Comparison of ENCODE assay signal across 21 cellular contexts in genomic region chr20:36791862-36792261, GRCh38. TPM values are rescaled to one million over a fixed set of nuclear protein-coding genes. Genes with fewer than 3 reads are reported as not detected.
A peak's percentile ranks its signal among the peaks of the same experiment; 100 is the strongest.
DNase-seq lines count a peak whose midpoint lies in the region; ATAC-seq, FAIRE-seq and TF ChIP-seq lines count a peak whose summit lies in the region.
"Had no signal": no experiment of that assay in that cellular context is flagged by ENCODE, and none has a peak within 500 bp of the region (broad histone marks: within the 10 kb centered on the region; RNA-seq: fewer than 3 reads in every experiment).

No MANE protein-coding gene starts in this region.

- DNase-seq in GM19238 (ENCODE audit: insufficient read length, low spot score): peak; percentile 41
- DNase-seq in OCI-LY7 (ENCODE audit: low spot score): no peak
- DNase-seq in osteoblast (ENCODE audit: insufficient read length, low spot score, missing footprints): peak; percentile 75
- DNase-seq in HTR-8/SVneo (ENCODE audit: insufficient read length, low spot score): no peak
- no peak for DNase-seq in upper lobe of right lung
- DNase-seq in aorta: no peak
- no peak for DNase-seq in NCI-H1930 (lab: John Stamatoyannopoulos, UW)
- DNase-seq: CD4-positive, alpha-beta T cell; CD8-positive, alpha-beta memory T cell; DMS79; GDM1; GOT3 had no signal

- H3K4me2 ChIP-seq in OCI-LY7 (ENCODE audit: low read length) (no peak overlapping the region), osteoblast (ENCODE audit: insufficient read depth, low read length) (no peak overlapping the region)
- H3K4me2 ChIP-seq: A549 had no signal

- H3K27ac Mint-ChIP-seq in brain: peak overlapping the region in 4 of 5 experiments; percentile 15 to 83 (median 54)
- H3K27ac Mint-ChIP-seq: CD4-positive, alpha-beta T cell; HFFc6 had no signal

- no peaks in the 10 kb centered on the region for H3K27me3 ChIP-seq in osteoblast (ENCODE audit: insufficient read depth, low read length)
- no peaks in the 10 kb centered on the region for H3K27me3 ChIP-seq in upper lobe of right lung
- no peaks in the 10 kb centered on the region for H3K27me3 ChIP-seq in aorta (ENCODE audit: control insufficient read depth in 1 of 2, insufficient read depth in 2 of 2, low read length in 1 of 2)
- H3K27me3 ChIP-seq: BE2C; BLaER1 treated with 17β-estradiol and CSF1 and Interleukin-3, amounts not matched to agents 10 nM and 100 nM had no signal

- H3K27me3 Mint-ChIP-seq in brain: no peaks in the 10 kb centered on the region
- H3K27me3 Mint-ChIP-seq: CD4-positive, alpha-beta T cell had no signal

- FAIRE-seq in HTR-8/SVneo (lab: Jason Lieb, UNC): no peak
- FAIRE-seq: A549, D721Med, H54 had no signal

- no peak overlapping the region for H3K4me3 Mint-ChIP-seq in brain
- H3K4me3 Mint-ChIP-seq: CD14-positive monocyte; CD4-positive, alpha-beta T cell; CD8-positive, alpha-beta memory T cell; HFFc6 had no signal

- TF ChIP-seq CTCF in OCI-LY7 (conservative IDR thresholded peaks at IDR 0.05; ENCODE audit: low read length): no peak
- no peak for TF ChIP-seq CTCF in brain (conservative IDR thresholded peaks at IDR 0.05)
- TF ChIP-seq CTCF in osteoblast (IDR thresholded peaks at IDR 0.05; ENCODE audit: extremely low read depth, low read depth, low read length): no peak
- TF ChIP-seq CTCF in upper lobe of right lung (IDR thresholded peaks at IDR 0.05): no peak

- H3K79me2 ChIP-seq in OCI-LY7 (ENCODE audit: insufficient read depth, low read depth, low read length) (no peaks in the 10 kb centered on the region), osteoblast (ENCODE audit: insufficient read depth, low read length) (peaks cover 16% of the 10 kb centered on the region)

- CTCF ChIA-PET in OCI-LY7 (lab: Charles Lee; ENCODE audit: unreplicated experiment): interaction anchor here (1.0 to 1.3 kb wide), 2 partner anchors 17 to 44 kb away, joined by 4 read pairs; no protein-coding TSS in a partner anchor

- peaks cover 58% of the 10 kb centered on the region for H3K36me3 Mint-ChIP-seq in brain
- H3K36me3 Mint-ChIP-seq: CD8-positive, alpha-beta memory T cell had no signal

- H3K4me1 ChIP-seq in OCI-LY7 (ENCODE audit: insufficient read depth, low read length, poor library complexity, severe bottlenecking) (peaks cover 20% of the 10 kb centered on the region), osteoblast (ENCODE audit: insufficient read depth, low read length) (no peaks in the 10 kb centered on the region), upper lobe of right lung (no peaks in the 10 kb centered on the region), aorta (ENCODE audit: control insufficient read depth in 1 of 2, insufficient read depth in 2 of 2, low read length in 2 of 2) (no peaks in the 10 kb centered on the region)
- H3K4me1 ChIP-seq: A549, BE2C, HAP-1 had no signal

- ATAC-seq in upper lobe of right lung: no peak
- ATAC-seq in aorta (ENCODE audit: low FRiP score): no peak

- no peaks in the 10 kb centered on the region for H3K9me2 ChIP-seq in OCI-LY7 (ENCODE audit: insufficient read depth, low read length)

- intact Hi-C loops in OCI-LY7 (cut with micrococcal nuclease; ENCODE audit: unreplicated experiment) (loop anchor here (1.0 kb wide), 2 partner anchors 72 to 95 kb away; no protein-coding TSS in a partner anchor), upper lobe of right lung (cut with DNase I) (no loop called here), aorta (cut with DNase I) (loop anchor here (5.0 kb wide), 3 partner anchors 70 to 95 kb away; a partner anchor contains a TSS)

- H3K4me3 ChIP-seq in OCI-LY7 (ENCODE audit: low read depth, low read length, poor library complexity, severe bottlenecking) (no peak overlapping the region), osteoblast (ENCODE audit: insufficient read depth, low read length) (no peak overlapping the region), upper lobe of right lung (no peak overlapping the region), aorta (ENCODE audit: low read length in 2 of 2) (no peak overlapping the region)
- H3K4me3 ChIP-seq: A549; BLaER1 treated with 17β-estradiol and CSF1 and Interleukin-3, amounts not matched to agents 10 nM and 100 nM; HAP-1 had no signal

- H2AFZ ChIP-seq in OCI-LY7 (ENCODE audit: low read length): no peak overlapping the region
- no peak overlapping the region for H2AFZ ChIP-seq in osteoblast (ENCODE audit: low read length)

- WGBS in aorta, 2 donors: 90% methylated on average over 5 of the region's 5 CpGs

- BruUV-seq in OCI-LY7 (replicated peaks; lab: Mats Ljungman, UMichigan): no TSS peak

- H3K9me3 ChIP-seq in OCI-LY7 (ENCODE audit: low read length) (no peaks in the 10 kb centered on the region), osteoblast (ENCODE audit: low read depth, low read length) (no peaks in the 10 kb centered on the region), upper lobe of right lung (no peaks in the 10 kb centered on the region), aorta (ENCODE audit: control insufficient read depth, low read length) (no peaks in the 10 kb centered on the region)
- H3K9me3 ChIP-seq: A549; BE2C; BLaER1 treated with 17β-estradiol and CSF1 and Interleukin-3, amounts not matched to agents 10 nM and 100 nM; HAP-1 had no signal

- H4K20me1 ChIP-seq in OCI-LY7 (ENCODE audit: insufficient read depth, low read length) (no peaks in the 10 kb centered on the region), osteoblast (ENCODE audit: insufficient read depth, low read length) (peaks cover 18% of the 10 kb centered on the region)

- POLR2A ChIA-PET in OCI-LY7 (lab: Charles Lee): interaction anchor here (0.6 to 2.3 kb wide), 5 partner anchors 18 to 1130 kb away, joined by 3 to 7 read pairs (median 3); partner anchors contain the start of gene DSN1

- H3K9me3 Mint-ChIP-seq in brain: no peaks in the 10 kb centered on the region
- H3K9me3 Mint-ChIP-seq: CD14-positive monocyte; CD4-positive, alpha-beta T cell; CD8-positive, alpha-beta memory T cell; HFFc6 had no signal

- H3K27ac ChIP-seq in OCI-LY7 (ENCODE audit: low read depth, low read length, poor library complexity, severe bottlenecking) (peak overlapping the region; percentile 40), osteoblast (ENCODE audit: low read depth, low read length) (no peak overlapping the region), upper lobe of right lung (no peak overlapping the region), aorta (ENCODE audit: low read depth in 1 of 2, low read length in 2 of 2) (no peak overlapping the region)
- H3K27ac ChIP-seq: A549; BLaER1 treated with 17β-estradiol and CSF1 and Interleukin-3, amounts not matched to agents 10 nM and 100 nM had no signal

- peaks cover 9% of the 10 kb centered on the region; the same call in 1 of the 2 replicates for H3K36me3 ChIP-seq in OCI-LY7 (ENCODE audit: insufficient read depth, low read length)
- H3K36me3 ChIP-seq in osteoblast (ENCODE audit: insufficient read depth, low read length): peaks cover 47% of the 10 kb centered on the region
- peaks cover 55% of the 10 kb centered on the region for H3K36me3 ChIP-seq in upper lobe of right lung
- H3K36me3 ChIP-seq in aorta (ENCODE audit: control insufficient read depth in 1 of 2, insufficient read depth in 2 of 2, low read length in 1 of 2): peaks cover 3 to 7% of the 10 kb centered on the region in 2 donors

- peaks cover 11% of the 10 kb centered on the region for H3K4me1 Mint-ChIP-seq in brain
- H3K4me1 Mint-ChIP-seq: CD14-positive monocyte; CD8-positive, alpha-beta memory T cell had no signal

RNA-seq across cellular contexts. Expression of gene DSN1, which starts 18.3 kb away (rescaled TPM):
- 37.6 and 38.3 TPM in 2 replicates for total RNA-seq in OCI-LY7 (2014; rRNA removed; shearing (Covaris generic))
- total RNA-seq in OCI-LY7 (2022): 33.0 and 36.8 TPM in 2 replicates
- polyA plus RNA-seq in brain (ENCODE audit: insufficient read depth, low read depth, low replicate concordance): 24.1 TPM
- 8.0 and 9.7 TPM in 2 replicates for total RNA-seq in osteoblast
- total RNA-seq in upper lobe of right lung: 7.5 TPM
- total RNA-seq in aorta: 1 to 10 TPM; 7.1 to 7.7 TPM
- polyA plus RNA-seq in aorta: 10 to 100 TPM in 1 of 2 donors, 1 to 10 TPM in 1; 7.1 to 10.6 TPM

RNA-seq across cellular contexts. Expression of gene NDRG3, which starts 46.0 kb away (rescaled TPM):
- 10.1 and 14.4 TPM in 2 replicates for total RNA-seq in OCI-LY7 (2014; rRNA removed; shearing (Covaris generic))
- total RNA-seq in OCI-LY7 (2022): 22.1 and 25.0 TPM in 2 replicates
- polyA plus RNA-seq in brain (ENCODE audit: insufficient read depth, low read depth, low replicate concordance): 121 TPM
- 26.4 and 31.2 TPM in 2 replicates for total RNA-seq in osteoblast
- total RNA-seq in upper lobe of right lung: 30.3 TPM
- 10 to 100 TPM; 35.7 to 37.6 TPM for total RNA-seq in aorta
- polyA plus RNA-seq in aorta: 10 to 100 TPM; 31.4 to 31.8 TPM

Comparison
In these comparisons a context has a peak if more than half of its experiments do, and no peak if none do; other contexts are left out.
1. DNase-seq: peak in GM19238 (single experiment) and osteoblast (single experiment); none in OCI-LY7 (single experiment), HTR-8/SVneo (single experiment), upper lobe of right lung (single experiment), aorta (0 of 2) and NCI-H1930 (0 of 2).